In genomic region chr4:107349732-107350131, GRCh38 we compare ENCODE assay signal across 1 cellular context.
A peak's percentile ranks its signal among the peaks of the same experiment; 100 is the strongest.
TF ChIP-seq lines count a peak whose summit lies in the region.

No MANE protein-coding gene starts in this region.

TF ChIP-seq in WTC11, 78 proteins besides CTCF, POLR2A, EP300 and RAD21 (continued from another document):
- TF ChIP-seq HMGXB4 (CRISPR knock-in tag; IDR thresholded peaks at IDR 0.05) (no peak), ZNF121 (CRISPR knock-in tag; IDR thresholded peaks at IDR 0.05) (no peak), SP1 (CRISPR knock-in tag; conservative IDR thresholded peaks at IDR 0.05) (no peak), ZNF219 (CRISPR knock-in tag; IDR thresholded peaks at IDR 0.05; ENCODE audit: borderline replicate concordance) (no peak), NFE2L1 (CRISPR knock-in tag; IDR thresholded peaks at IDR 0.05) (no peak), GABPB1 (CRISPR knock-in tag; IDR thresholded peaks at IDR 0.05) (no peak), FOXP1 (CRISPR knock-in tag; IDR thresholded peaks at IDR 0.05; ENCODE audit: borderline replicate concordance) (no peak), FOXP4 (CRISPR knock-in tag; IDR thresholded peaks at IDR 0.05) (peak; percentile 60; the same call in 1 of the 2 replicates)
